Comparison of ENCODE assay signal across 8 cellular contexts in genomic region chr2:61854435-61855177, GRCh38. TPM values are rescaled to one million over a fixed set of nuclear protein-coding genes. Genes with fewer than 3 reads are reported as not detected.
DNase-seq lines count a peak whose midpoint lies in the region; TF ChIP-seq lines count a peak whose summit lies in the region.

No MANE protein-coding gene starts in this region.

- CTCF ChIA-PET in activated naive CD4-positive, alpha-beta T cell treated with anti-CD3 and anti-CD28 coated beads, Interleukin-2, amount 10 ng/mL, durations not matched to agents 7 days and 5 days (lab: Charles Lee) = interaction anchor here (0.6 to 0.9 kb wide), 2 partner anchors 17 to 34 kb away, joined by 3 read pairs; no protein-coding TSS in a partner anchor

- no peak for TF ChIP-seq CTCF in HFF-Myc (IDR thresholded peaks at IDR 0.05; ENCODE audit: low read depth, low read length, missing control alignments)

- no peaks in the 10 kb centered on the region for H3K9me3 Mint-ChIP-seq in activated naive CD4-positive, alpha-beta T cell treated with anti-CD3 and anti-CD28 coated beads, Interleukin-2, amount 10 ng/mL, durations not matched to agents 7 days and 5 days

- DNase-seq in GM04504 (ENCODE audit: low read depth) (peak; percentile 89), HFF-Myc (ENCODE audit: extremely low read depth, low read depth) (peak; percentile 96), MV-4-11 (lab: John Stamatoyannopoulos, UW) (peak; percentile 96), SK-MEL-5 (ENCODE audit: low read depth, low spot score) (peak; percentile 99), glomerular endothelial cell (ENCODE audit: extremely low read depth, low read depth, low spot score) (peak; percentile 94), occipital lobe (lab: John Stamatoyannopoulos, UW) (peak; percentile 90)
- DNase-seq in activated naive CD4-positive, alpha-beta T cell treated with anti-CD3 and anti-CD28 coated beads, Interleukin-2, amount 10 ng/mL, durations not matched to agents 7 days and 5 days = peak; percentile 94

- peaks cover 24% of the 10 kb centered on the region for H3K4me1 Mint-ChIP-seq in activated naive CD4-positive, alpha-beta T cell treated with anti-CD3 and anti-CD28 coated beads, Interleukin-2, amount 10 ng/mL, durations not matched to agents 7 days and 5 days

- H3K36me3 Mint-ChIP-seq in activated naive CD4-positive, alpha-beta T cell treated with anti-CD3 and anti-CD28 coated beads, Interleukin-2, amount 10 ng/mL, durations not matched to agents 7 days and 5 days = peaks cover 2% of the 10 kb centered on the region

- peak overlapping the region; percentile 91 for H3K27ac Mint-ChIP-seq in activated naive CD4-positive, alpha-beta T cell treated with anti-CD3 and anti-CD28 coated beads, Interleukin-2, amount 10 ng/mL, durations not matched to agents 7 days and 5 days

- peak overlapping the region; percentile 60 for H3K4me3 ChIP-seq in HFF-Myc (replicated peaks; ENCODE audit: low read depth, low read length)

- H3K27me3 Mint-ChIP-seq in activated naive CD4-positive, alpha-beta T cell treated with anti-CD3 and anti-CD28 coated beads, Interleukin-2, amount 10 ng/mL, durations not matched to agents 7 days and 5 days = no peaks in the 10 kb centered on the region

- H3K27ac ChIP-seq in temporal lobe (ENCODE audit: low read depth, low read length) = peak overlapping the region; percentile 89

- peak overlapping the region; percentile 94 for H3K4me3 Mint-ChIP-seq in activated naive CD4-positive, alpha-beta T cell treated with anti-CD3 and anti-CD28 coated beads, Interleukin-2, amount 10 ng/mL, durations not matched to agents 7 days and 5 days

- in situ Hi-C loops in SK-MEL-5 (cut with HindIII; ENCODE audit: low pct_unique_long_range_greater_than_20kb, low sequenced_read_pairs) = no loop called here

RNA-seq across cellular contexts. Expression of gene FAM161A, which starts 0.7 kb away (rescaled TPM):
- 12.3 and 21.7 TPM in 2 replicates for total RNA-seq in SK-MEL-5 (2014; rRNA removed; shearing (Covaris generic))
- polyA plus RNA-seq in SK-MEL-5 (2015; cell fraction: cytosol; rRNA removed) = 8.5 and 11.8 TPM in 2 replicates
- 153 and 176 TPM in 2 replicates for polyA plus RNA-seq in SK-MEL-5 (2015; cell fraction: nucleus; rRNA removed)
- 0.78 and 1.9 TPM in 2 replicates for total RNA-seq in glomerular endothelial cell
- 30.3 TPM for total RNA-seq in occipital lobe
- total RNA-seq in temporal lobe = 18.2 TPM

RNA-seq across cellular contexts. Expression of gene CCT4, which starts 33.9 kb away (rescaled TPM):
- total RNA-seq in SK-MEL-5 (2014; rRNA removed; shearing (Covaris generic)) = 456 and 499 TPM in 2 replicates
- polyA plus RNA-seq in SK-MEL-5 (2015; cell fraction: cytosol; rRNA removed) = 197 and 259 TPM in 2 replicates
- polyA plus RNA-seq in SK-MEL-5 (2015; cell fraction: nucleus; rRNA removed) = 83.3 and 119 TPM in 2 replicates
- total RNA-seq in glomerular endothelial cell = 122 and 143 TPM in 2 replicates
- total RNA-seq in occipital lobe = 204 TPM
- 150 TPM for total RNA-seq in temporal lobe

RNA-seq across cellular contexts. Expression of gene COMMD1, which starts 50.9 kb away (rescaled TPM):
- 51.2 and 54.1 TPM in 2 replicates for total RNA-seq in SK-MEL-5 (2014; rRNA removed; shearing (Covaris generic))
- 42.5 and 43.1 TPM in 2 replicates for polyA plus RNA-seq in SK-MEL-5 (2015; cell fraction: cytosol; rRNA removed)
- polyA plus RNA-seq in SK-MEL-5 (2015; cell fraction: nucleus; rRNA removed) = 8.7 and 12.4 TPM in 2 replicates
- 35.3 and 48.1 TPM in 2 replicates for total RNA-seq in glomerular endothelial cell
- total RNA-seq in occipital lobe = 37.3 TPM
- 29.0 TPM for total RNA-seq in temporal lobe

Comparison
In these comparisons a context has a peak if more than half of its experiments do, and no peak if none do; other contexts are left out.
1. Peak in every context shown above with its lines: DNase-seq, H3K4me3 ChIP-seq and H3K27ac ChIP-seq.